ENCODE assay signal across 16 cellular contexts in genomic region chr2:120133572-120134244, GRCh38.
DNase-seq lines count a peak whose midpoint lies in the region; ATAC-seq and TF ChIP-seq lines count a peak whose summit lies in the region.
"Had no signal": no experiment of that assay in that cellular context is flagged by ENCODE, and none has a peak within 500 bp of the region (broad histone marks: within the 10 kb centered on the region; RNA-seq: fewer than 3 reads in every experiment).

No MANE protein-coding gene starts in this region.

- H2AFZ ChIP-seq in H9 (ENCODE audit: low read length), result no peak overlapping the region

- H3K36me3 ChIP-seq in Panc1 (ENCODE audit: control insufficient read depth, insufficient read depth, low read length), result peaks cover 1% of the 10 kb centered on the region; the same call in 1 of the 2 replicates
- no peaks in the 10 kb centered on the region for H3K36me3 ChIP-seq in skeletal muscle satellite cell (ENCODE audit: insufficient read depth, low read length)
- H3K36me3 ChIP-seq: neutrophil had no signal

- in situ Hi-C loops in Panc1 (cut with HindIII; ENCODE audit: low pct_unique_long_range_greater_than_20kb, low sequenced_read_pairs), result no loop called here

- H2BK120ac ChIP-seq in H9 (ENCODE audit: low read depth, low read length, poor library complexity, severe bottlenecking), result no peak overlapping the region

- H3K4me3 ChIP-seq in Panc1 (ENCODE audit: low read depth in 2 of 2, low read length in 2 of 2) (no peak overlapping the region), fibroblast of pulmonary artery (replicated peaks; ENCODE audit: low read depth, low read length) (no peak overlapping the region), skeletal muscle satellite cell (ENCODE audit: low read length) (peak overlapping the region; percentile 1)
- H3K4me3 ChIP-seq: SK-N-MC had no signal

- peaks cover 6 to 13% of the 10 kb centered on the region in 2 experiments for H3K4me1 Mint-ChIP-seq in H9

- no peak overlapping the region for H4K91ac ChIP-seq in H9 (ENCODE audit: insufficient read length, low read depth, low read length)

- H3K4me2 ChIP-seq in H9 (ENCODE audit: insufficient read depth, insufficient read length, low read length) (no peak overlapping the region), skeletal muscle satellite cell (ENCODE audit: low read length) (peak overlapping the region; percentile 38)

- peaks cover 3 to 9% of the 10 kb centered on the region in 2 experiments; a peak in 4 of 5 replicates for H3K9me3 Mint-ChIP-seq in H9

- H2BK20ac ChIP-seq in H9 (ENCODE audit: low read depth, low read length, poor library complexity, severe bottlenecking), result no peak overlapping the region

- intact Hi-C loops in Panc1 (cut with micrococcal nuclease; ENCODE audit: unreplicated experiment), result no loop called here

- H3K36me3 Mint-ChIP-seq in H9 (ENCODE audit: insufficient read depth in 1 of 3, low read depth in 3 of 3), result peaks cover 25 to 47% (median 33%) of the 10 kb centered on the region in 3 experiments

- DNase-seq in H9, result no peak
- DNase-seq in Panc1 (ENCODE audit: low read depth, low spot score), result no peak
- DNase-seq in fibroblast of pulmonary artery (ENCODE audit: low read depth), result peak; percentile 33
- DNase-seq in nucleus accumbens (lab: John Stamatoyannopoulos, UW), result no peak
- DNase-seq: AML-193, cortex of kidney, NCI-H187 treated with DMSO at 0.1 percent for 48 hours, NCI-H2227 treated with DMSO at 0.1 percent for 48 hours, retina, T-helper 9 cell had no signal

- no peaks in the 10 kb centered on the region for H4K20me1 ChIP-seq in H9 (ENCODE audit: control insufficient read depth, insufficient read depth, insufficient read length)

- H3K9ac ChIP-seq in H9 (ENCODE audit: extremely low read depth, insufficient read length, low read length), result no peak overlapping the region
- no peak overlapping the region for H3K9ac ChIP-seq in skeletal muscle satellite cell (ENCODE audit: low read depth, low read length)

- H4K5ac ChIP-seq in H9 (ENCODE audit: insufficient read length, low read depth, low read length), result no peak overlapping the region

- H2AK5ac ChIP-seq in H9 (ENCODE audit: insufficient read length, low read length), result no peak overlapping the region

- no peaks in the 10 kb centered on the region for H3K23me2 ChIP-seq in H9 (ENCODE audit: insufficient read length, low read depth, low read length, poor library complexity, severe bottlenecking)

- no peak overlapping the region for H3K23ac ChIP-seq in H9 (ENCODE audit: insufficient read length, low read depth, low read length)

- no CpG with 5 or more reads among the region's 2 CpGs for WGBS in H9 (ENCODE audit: extremely low coverage, insufficient read length, low lambda C conversion rate)

- peak; percentile 12; the same call in 1 of the 2 replicates for ATAC-seq in Panc1
- no peak for ATAC-seq in HG03175 (IDR thresholded peaks at IDR 0.05; ENCODE audit: unreplicated experiment)
- no peak for ATAC-seq in GM18502 (IDR thresholded peaks at IDR 0.05; ENCODE audit: poor library complexity, unreplicated experiment)
- ATAC-seq: activated naive CD4-positive, alpha-beta T cell treated with anti-CD3 and anti-CD28 coated beads, Interleukin-2, amount 50 U/mL, for 72 hours had no signal

- no TSS peak for BruUV-seq in Panc1 (replicated peaks; lab: Mats Ljungman, UMichigan)

- no peak overlapping the region for H2BK5ac ChIP-seq in H9 (ENCODE audit: insufficient read length, low read length)

- no peak overlapping the region for H2BK12ac ChIP-seq in H9 (ENCODE audit: insufficient read length, low read depth, low read length)

- CTCF ChIA-PET in Panc1 (lab: Charles Lee), result no interaction called here

- no peak overlapping the region for H3K4me3 Mint-ChIP-seq in H9

- no peak overlapping the region for H3K27ac ChIP-seq in H9 (ENCODE audit: insufficient read length, low read depth, low read length)
- H3K27ac ChIP-seq in Panc1 (ENCODE audit: low read length), result no peak overlapping the region
- H3K27ac ChIP-seq: neutrophil, SK-N-MC had no signal

- peak overlapping the region in 2 of 3 experiments; percentile 61 to 81; a peak in 4 of 7 replicates for H3K27ac Mint-ChIP-seq in H9
- H3K27ac Mint-ChIP-seq: activated naive CD4-positive, alpha-beta T cell treated with anti-CD3 and anti-CD28 coated beads, Interleukin-2, amount 50 U/mL, for 72 hours had no signal

- no peak overlapping the region for H3K56ac ChIP-seq in H9 (ENCODE audit: insufficient read length, low read depth, low read length)

- H2BK15ac ChIP-seq in H9 (ENCODE audit: low read depth, low read length), result no peak overlapping the region

- TF ChIP-seq CTCF in H9 (conservative IDR thresholded peaks at IDR 0.05) (no peak), Panc1 (IDR thresholded peaks at IDR 0.05) (no peak), fibroblast of pulmonary artery (IDR thresholded peaks at IDR 0.05; ENCODE audit: low read length, missing control alignments) (no peak)

- H3K4me1 ChIP-seq in H9 (ENCODE audit: insufficient read depth, low read length) (peaks cover 6% of the 10 kb centered on the region; the same call in 1 of the 2 replicates), Panc1 (ENCODE audit: control insufficient read depth, insufficient read depth, low read length) (no peaks in the 10 kb centered on the region), skeletal muscle satellite cell (ENCODE audit: control insufficient read depth, insufficient read depth, low read length) (peaks cover 32% of the 10 kb centered on the region)

- H3K14ac ChIP-seq in H9 (ENCODE audit: insufficient read depth, low read length), result no peak overlapping the region

- H3K4ac ChIP-seq in H9 (ENCODE audit: low read depth, low read length), result no peak overlapping the region

- H3K18ac ChIP-seq in H9 (ENCODE audit: insufficient read length, low read depth, low read length), result no peak overlapping the region

- H3K9me3 ChIP-seq in H9 (ENCODE audit: control insufficient read depth, low read depth, low read length), result no peaks in the 10 kb centered on the region
- no peaks in the 10 kb centered on the region for H3K9me3 ChIP-seq in Panc1 (ENCODE audit: control insufficient read depth, insufficient read depth, low read depth, low read length)
- no peaks in the 10 kb centered on the region for H3K9me3 ChIP-seq in skeletal muscle satellite cell (replicated peaks; ENCODE audit: low read length)
- H3K9me3 ChIP-seq: neutrophil had no signal

- no peaks in the 10 kb centered on the region for H3K27me3 Mint-ChIP-seq in H9 (ENCODE audit: low read depth)

- no peaks in the 10 kb centered on the region for H3K79me2 ChIP-seq in H9 (ENCODE audit: insufficient read depth, low read length)

- no peak overlapping the region for H4K8ac ChIP-seq in H9 (replicated peaks; ENCODE audit: insufficient read length, low read depth, low read length)

- no peak overlapping the region for H3T11ph ChIP-seq in H9 (ENCODE audit: low read length)

- H3K79me1 ChIP-seq in H9 (ENCODE audit: insufficient read depth, low read depth, low read length, poor library complexity, severe bottlenecking), result no peaks in the 10 kb centered on the region

- POLR2A ChIA-PET in Panc1 (lab: Charles Lee), result no interaction called here

- H3K27me3 ChIP-seq in H9 (ENCODE audit: insufficient read depth, low read length) (no peaks in the 10 kb centered on the region), Panc1 (ENCODE audit: control insufficient read depth, insufficient read depth, low read length) (no peaks in the 10 kb centered on the region), skeletal muscle satellite cell (ENCODE audit: control insufficient read depth, insufficient read depth, low read length) (no peaks in the 10 kb centered on the region)
- H3K27me3 ChIP-seq: neutrophil had no signal
